23 cellular contexts compared by ENCODE assay signal in genomic region chr7:127705461-127705959, GRCh38. TPM values are rescaled to one million over a fixed set of nuclear protein-coding genes. Genes with fewer than 3 reads are reported as not detected.
DNase-seq lines count a peak whose midpoint lies in the region; ATAC-seq lines count a peak whose summit lies in the region.
"Had no signal": no experiment of that assay in that cellular context is flagged by ENCODE, and none has a peak within 500 bp of the region (broad histone marks: within the 10 kb centered on the region; RNA-seq: fewer than 3 reads in every experiment).

No MANE protein-coding gene starts in this region.

- H3K27me3 Mint-ChIP-seq in activated naive CD4-positive, alpha-beta T cell treated with anti-CD3 and anti-CD28 coated beads, Interleukin-2, amount 10 ng/mL, durations not matched to agents 7 days and 5 days: no peaks in the 10 kb centered on the region

- peaks cover under 1% of the 10 kb centered on the region for H3K9me3 Mint-ChIP-seq in activated naive CD4-positive, alpha-beta T cell treated with anti-CD3 and anti-CD28 coated beads, Interleukin-2, amount 10 ng/mL, durations not matched to agents 7 days and 5 days
- no peaks in the 10 kb centered on the region for H3K9me3 Mint-ChIP-seq in activated naive CD4-positive, alpha-beta T cell treated with anti-CD3 and anti-CD28 coated beads, Interleukin-2, amount 50 U/mL, for 72 hours

- peaks cover 48% of the 10 kb centered on the region for H3K36me3 Mint-ChIP-seq in activated naive CD4-positive, alpha-beta T cell treated with anti-CD3 and anti-CD28 coated beads, Interleukin-2, amount 10 ng/mL, durations not matched to agents 7 days and 5 days
- H3K36me3 Mint-ChIP-seq in activated naive CD4-positive, alpha-beta T cell treated with anti-CD3 and anti-CD28 coated beads, Interleukin-2, amount 50 U/mL, for 72 hours: peaks cover 16 to 22% of the 10 kb centered on the region in 2 donors

- H3K4me1 Mint-ChIP-seq in activated naive CD4-positive, alpha-beta T cell treated with anti-CD3 and anti-CD28 coated beads, Interleukin-2, amount 10 ng/mL, durations not matched to agents 7 days and 5 days: no peaks in the 10 kb centered on the region
- H3K4me1 Mint-ChIP-seq: neural progenitor cell had no signal

- H3K27ac Mint-ChIP-seq in activated naive CD4-positive, alpha-beta T cell treated with anti-CD3 and anti-CD28 coated beads, Interleukin-2, amount 10 ng/mL, durations not matched to agents 7 days and 5 days: peak overlapping the region; percentile 31
- H3K27ac Mint-ChIP-seq in activated naive CD4-positive, alpha-beta T cell treated with anti-CD3 and anti-CD28 coated beads, Interleukin-2, amount 50 U/mL, for 72 hours: peak overlapping the region; percentile 5 to 69
- H3K27ac Mint-ChIP-seq: CD8-positive, alpha-beta T cell; neural progenitor cell had no signal

- CTCF ChIA-PET in activated naive CD4-positive, alpha-beta T cell treated with anti-CD3 and anti-CD28 coated beads, Interleukin-2, amount 10 ng/mL, durations not matched to agents 7 days and 5 days (lab: Charles Lee): interaction anchor here (10.7 kb wide), 1 partner anchor 504 kb away, joined by 161 read pairs; no protein-coding TSS in a partner anchor

- no peak for DNase-seq in activated naive CD4-positive, alpha-beta T cell treated with anti-CD3 and anti-CD28 coated beads, Interleukin-2, amount 10 ng/mL, durations not matched to agents 7 days and 5 days
- DNase-seq in activated naive CD4-positive, alpha-beta T cell treated with anti-CD3 and anti-CD28 coated beads, Interleukin-2, amount 50 U/mL, for 16 hours: no peak
- DNase-seq in LHCN-M2 (ENCODE audit: low read depth): peak; percentile 9
- DNase-seq in activated naive CD4-positive, alpha-beta T cell treated with anti-CD3 and anti-CD28 coated beads, Interleukin-2, amount 50 U/mL, for 72 hours (ENCODE audit: low spot score in 2 of 2): no peak
- DNase-seq in renal cortical epithelial cell (ENCODE audit: low read depth): peak; percentile 6
- DNase-seq in COLO829 (ENCODE audit: low spot score): no peak
- no peak for DNase-seq in NCI-H2081 (lab: John Stamatoyannopoulos, UW)
- DNase-seq: ACHN; BE2C; CD8-positive, alpha-beta T cell; esophagus squamous epithelium; heart right ventricle; kidney; NCI-H1417; NCI-H2029 treated with DMSO at 0.1 percent for 48 hours; NCI-H526; OCI-M1; small intestine; stimulated activated naive CD4-positive, alpha-beta T cell treated with Interleukin-2 at 50 U/mL for 16 hours; testis; uterus had no signal

- ATAC-seq in activated naive CD4-positive, alpha-beta T cell treated with anti-CD3 and anti-CD28 coated beads, Interleukin-2, amount 50 U/mL, for 72 hours: peak; percentile 49 to 67
- ATAC-seq: activated CD4-positive, CD25-positive, alpha-beta regulatory T cell treated with anti-CD3 and anti-CD28 coated beads, Interleukin-2, amount 50 U/mL, for 24 hours; CD8-positive, alpha-beta T cell; heart right ventricle had no signal

- no peak overlapping the region for H3K4me3 Mint-ChIP-seq in activated naive CD4-positive, alpha-beta T cell treated with anti-CD3 and anti-CD28 coated beads, Interleukin-2, amount 10 ng/mL, durations not matched to agents 7 days and 5 days
- H3K4me3 Mint-ChIP-seq: CD8-positive, alpha-beta T cell; neural progenitor cell had no signal

RNA-seq across cellular contexts. Expression of gene SND1, which starts 53.5 kb away (rescaled TPM):
- 223 TPM in 2 replicates for total RNA-seq in LHCN-M2 (2014; rRNA removed)
- polyA plus RNA-seq in LHCN-M2 (2012): 204 TPM
- 100 to 1,000 TPM; 175 to 246 TPM for total RNA-seq in activated naive CD4-positive, alpha-beta T cell treated with anti-CD3 and anti-CD28 coated beads, Interleukin-2, amount 50 U/mL, for 72 hours
- total RNA-seq in renal cortical epithelial cell: 201 and 214 TPM in 2 replicates

Comparison
In these comparisons a context has a peak if more than half of its experiments do, and no peak if none do; other contexts are left out.
1. DNase-seq: peak in LHCN-M2 (single experiment) and renal cortical epithelial cell (single experiment); none in activated naive CD4-positive, alpha-beta T cell treated with anti-CD3 and anti-CD28 coated beads, Interleukin-2, amount 10 ng/mL, durations not matched to agents 7 days and 5 days (single experiment), activated naive CD4-positive, alpha-beta T cell treated with anti-CD3 and anti-CD28 coated beads, Interleukin-2, amount 50 U/mL, for 16 hours (single experiment), activated naive CD4-positive, alpha-beta T cell treated with anti-CD3 and anti-CD28 coated beads, Interleukin-2, amount 50 U/mL, for 72 hours (0 of 2), COLO829 (single experiment) and NCI-H2081 (0 of 2).